ENCODE assay signal across 15 cellular contexts in genomic region chr15:61034793-61035710, GRCh38.
A peak's percentile ranks its signal among the peaks of the same experiment; 100 is the strongest.
DNase-seq lines count a peak whose midpoint lies in the region; ATAC-seq, FAIRE-seq and TF ChIP-seq lines count a peak whose summit lies in the region.
"Had no signal": no experiment of that assay in that cellular context is flagged by ENCODE, and none has a peak within 500 bp of the region (broad histone marks: within the 10 kb centered on the region; RNA-seq: fewer than 3 reads in every experiment).

No MANE protein-coding gene starts in this region.

- intact Hi-C loops in testis (cut with DNase I; ENCODE audit: low total_unique reads) = no loop called here

- TF ChIP-seq POLR2A in A549 (IDR thresholded peaks at IDR 0.05; ENCODE audit: low read length) = no peak
- no peak for TF ChIP-seq POLR2A in testis (IDR thresholded peaks at IDR 0.05)

- H3K9me3 ChIP-seq in A549 (no peaks in the 10 kb centered on the region), SK-N-MC (ENCODE audit: low read depth, low read length) (no peaks in the 10 kb centered on the region), testis (no peaks in the 10 kb centered on the region)
- H3K9me3 ChIP-seq: colonic mucosa, SJCRH30 had no signal

- H3K27me3 Mint-ChIP-seq in nephron progenitor cell (ENCODE audit: low read depth, poor library complexity) = no peaks in the 10 kb centered on the region

- H3K4me1 ChIP-seq in A549 (no peaks in the 10 kb centered on the region), testis (peaks cover 4% of the 10 kb centered on the region)

- TF ChIP-seq CTCF in A549 (IDR thresholded peaks at IDR 0.05) (no peak), fibroblast of the aortic adventitia (IDR thresholded peaks at IDR 0.05; ENCODE audit: insufficient read depth, low read length) (no peak), nephron progenitor cell (IDR thresholded peaks at IDR 0.05) (no peak), testis (IDR thresholded peaks at IDR 0.05) (no peak)

- peaks cover 5% of the 10 kb centered on the region for H3K36me3 Mint-ChIP-seq in nephron progenitor cell (ENCODE audit: low read depth)

- no peaks in the 10 kb centered on the region for H3K9me3 Mint-ChIP-seq in nephron progenitor cell

- no peak overlapping the region for H3K4me2 ChIP-seq in A549

- H3K4me1 Mint-ChIP-seq in nephron progenitor cell = peaks cover 63% of the 10 kb centered on the region

- DNase-seq in A549 (ENCODE audit: low read depth in 1 of 2, low spot score in 1 of 2) = no peak
- DNase-seq in SK-N-MC (ENCODE audit: low read depth, low spot score) = no peak
- peak; percentile 90 for DNase-seq in fibroblast of the aortic adventitia (ENCODE audit: low read depth)
- no peak for DNase-seq in nephron progenitor cell
- no peak for DNase-seq in testis
- DNase-seq in COLO668 (lab: John Stamatoyannopoulos, UW; ENCODE audit: unreplicated experiment) = no peak
- DNase-seq in NCI-H187 (lab: John Stamatoyannopoulos, UW) = no peak
- DNase-seq in SW480 (ENCODE audit: low spot score) = no peak
- DNase-seq: activated CD4-positive, alpha-beta T cell treated with anti-CD3 and anti-CD28 coated beads for 1 hour; activated effector memory CD4-positive, alpha-beta T cell treated with Interleukin-2 at 50 U/mL for 16 hours; colonic mucosa; hypothalamus; NCI-H526; SJCRH30 had no signal

- CTCF ChIA-PET in A549 (lab: Yijun Ruan, JAX) = interaction anchor here (0.6 to 2.3 kb wide), 2 partner anchors 10 to 17 kb away, joined by 3 to 7 read pairs; no protein-coding TSS in a partner anchor

- no peak overlapping the region for H3K27ac ChIP-seq in A549
- H3K27ac ChIP-seq in SK-N-MC = peak overlapping the region; percentile 39; the same call in 1 of the 2 replicates
- H3K27ac ChIP-seq in testis = peak overlapping the region in 1 of 2 donors; percentile 2
- H3K27ac ChIP-seq: colonic mucosa, SJCRH30 had no signal

- no peak overlapping the region for H3K9ac ChIP-seq in SK-N-MC (ENCODE audit: insufficient read length)

- peak; percentile 46 for FAIRE-seq in A549 (lab: Jason Lieb, UNC)
- FAIRE-seq: A204.1 had no signal

- peak overlapping the region; percentile 66 for H3K27ac Mint-ChIP-seq in nephron progenitor cell

- no peak for TF ChIP-seq RAD21 in A549 (conservative IDR thresholded peaks at IDR 0.05 in 1 of 2, IDR thresholded peaks at IDR 0.05 in 1 of 2)

- TF ChIP-seq EP300 in A549 (IDR thresholded peaks at IDR 0.05) = no peak

- H3K36me3 ChIP-seq in SK-N-MC (ENCODE audit: insufficient read depth, low read length) (no peaks in the 10 kb centered on the region), testis (ENCODE audit: low read depth, missing control alignments) (no peaks in the 10 kb centered on the region)
- H3K36me3 ChIP-seq: colonic mucosa, SJCRH30 had no signal

- H3K27me3 ChIP-seq in testis = no peaks in the 10 kb centered on the region
- H3K27me3 ChIP-seq: colonic mucosa, SJCRH30 had no signal

- no peak for ATAC-seq in A549

- no peak overlapping the region for H3K4me3 Mint-ChIP-seq in nephron progenitor cell

- WGBS in A549 (ENCODE audit: missing lambda C conversion rate) = 49% methylated on average over 8 of the region's 8 CpGs
- WGBS in testis, 2 donors = 40 to 48% methylated on average over 8 of the region's 8 CpGs

- H3K4me3 ChIP-seq in A549 = no peak overlapping the region
- peak overlapping the region; percentile 45 for H3K4me3 ChIP-seq in SK-N-MC
- H3K4me3 ChIP-seq in fibroblast of the aortic adventitia (ENCODE audit: low read depth, low read length) = no peak overlapping the region
- H3K4me3 ChIP-seq in testis = no peak overlapping the region
- H3K4me3 ChIP-seq: colonic mucosa, SJCRH30 had no signal

- POLR2A ChIA-PET in A549 (lab: Yijun Ruan, JAX) = no interaction called here

TF ChIP-seq in A549, 52 proteins besides CTCF, POLR2A, EP300 and RAD21:
- TF ChIP-seq, protein P1, sequence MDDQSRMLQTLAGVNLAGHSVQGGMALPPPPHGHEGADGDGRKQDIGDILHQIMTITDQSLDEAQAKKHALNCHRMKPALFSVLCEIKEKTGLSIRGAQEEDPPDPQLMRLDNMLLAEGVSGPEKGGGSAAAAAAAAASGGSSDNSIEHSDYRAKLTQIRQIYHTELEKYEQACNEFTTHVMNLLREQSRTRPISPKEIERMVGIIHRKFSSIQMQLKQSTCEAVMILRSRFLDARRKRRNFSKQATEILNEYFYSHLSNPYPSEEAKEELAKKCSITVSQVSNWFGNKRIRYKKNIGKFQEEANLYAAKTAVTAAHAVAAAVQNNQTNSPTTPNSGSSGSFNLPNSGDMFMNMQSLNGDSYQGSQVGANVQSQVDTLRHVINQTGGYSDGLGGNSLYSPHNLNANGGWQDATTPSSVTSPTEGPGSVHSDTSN (IDR thresholded peaks at IDR 0.05) = no peak
- TF ChIP-seq KDM5A (IDR thresholded peaks at IDR 0.05) = no peak
- no peak for TF ChIP-seq ZNF302 (CRISPR knock-in tag; IDR thresholded peaks at IDR 0.05)
- TF ChIP-seq SMC3 (IDR thresholded peaks at IDR 0.05) = no peak
- TF ChIP-seq HEYL (CRISPR knock-in tag; IDR thresholded peaks at IDR 0.05) = no peak
- TF ChIP-seq NPAS2 (CRISPR knock-in tag; IDR thresholded peaks at IDR 0.05; ENCODE audit: borderline replicate concordance) = no peak
- TF ChIP-seq CEBPB (IDR thresholded peaks at IDR 0.05) = no peak
- TF ChIP-seq HES2 (IDR thresholded peaks at IDR 0.05) = no peak
- TF ChIP-seq HOXB5 (CRISPR knock-in tag; IDR thresholded peaks at IDR 0.05) = no peak
- TF ChIP-seq, protein P2, sequence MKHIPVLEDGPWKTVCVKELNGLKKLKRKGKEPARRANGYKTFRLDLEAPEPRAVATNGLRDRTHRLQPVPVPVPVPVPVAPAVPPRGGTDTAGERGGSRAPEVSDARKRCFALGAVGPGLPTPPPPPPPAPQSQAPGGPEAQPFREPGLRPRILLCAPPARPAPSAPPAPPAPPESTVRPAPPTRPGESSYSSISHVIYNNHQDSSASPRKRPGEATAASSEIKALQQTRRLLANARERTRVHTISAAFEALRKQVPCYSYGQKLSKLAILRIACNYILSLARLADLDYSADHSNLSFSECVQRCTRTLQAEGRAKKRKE (CRISPR knock-in tag; IDR thresholded peaks at IDR 0.05; ENCODE audit: low read depth) = no peak
- TF ChIP-seq EHMT2 (IDR thresholded peaks at IDR 0.05; ENCODE audit: low read depth) = no peak
- TF ChIP-seq SREBF2 (IDR thresholded peaks at IDR 0.05) = no peak
- TF ChIP-seq CBX2 (IDR thresholded peaks at IDR 0.05; ENCODE audit: borderline replicate concordance, low read depth) = no peak
- no peak for TF ChIP-seq FOSL2 (IDR thresholded peaks at IDR 0.05)
- TF ChIP-seq FOSL2 (CRISPR knock-in tag; IDR thresholded peaks at IDR 0.05) = no peak
TF ChIP-seq in A549: peak in this region for 0.
